Comparison of ENCODE assay signal across 15 cellular contexts in genomic region chr4:132114885-132115284, GRCh38.
A peak's percentile ranks its signal among the peaks of the same experiment; 100 is the strongest.
DNase-seq lines count a peak whose midpoint lies in the region; ATAC-seq and TF ChIP-seq lines count a peak whose summit lies in the region.
"Had no signal": no experiment of that assay in that cellular context is flagged by ENCODE, and none has a peak within 500 bp of the region (broad histone marks: within the 10 kb centered on the region; RNA-seq: fewer than 3 reads in every experiment).

No MANE protein-coding gene starts in this region.

- H3K4me3 Mint-ChIP-seq in CD8-positive, alpha-beta T cell: no peak overlapping the region
- H3K4me3 Mint-ChIP-seq: CD4-positive, CD25-positive, alpha-beta regulatory T cell had no signal

- H3K27me3 Mint-ChIP-seq in CD8-positive, alpha-beta T cell (ENCODE audit: low read depth): no peaks in the 10 kb centered on the region
- H3K27me3 Mint-ChIP-seq: CD4-positive, CD25-positive, alpha-beta regulatory T cell had no signal

- CTCF ChIA-PET in PC-3 (lab: Charles Lee): no interaction called here
- CTCF ChIA-PET in CD8-positive, alpha-beta T cell (lab: Charles Lee): no interaction called here

- H3K9me3 ChIP-seq in PC-3 (ENCODE audit: low read length): no peaks in the 10 kb centered on the region
- H3K9me3 ChIP-seq in CD8-positive, alpha-beta T cell (ENCODE audit: low read length): no peaks in the 10 kb centered on the region
- H3K9me3 ChIP-seq: BLaER1 treated with 17β-estradiol and CSF1 and Interleukin-3, amounts not matched to agents 10 nM and 100 nM had no signal

- ATAC-seq in PC-3 (peak; percentile 31), HG03378 (IDR thresholded peaks at IDR 0.05; ENCODE audit: unreplicated experiment) (no peak)
- ATAC-seq in CD8-positive, alpha-beta T cell: no peak
- ATAC-seq: GM12878 had no signal

- peak; percentile 25 for DNase-seq in ELR (ENCODE audit: low read depth)
- peak; percentile 8 for DNase-seq in PC-3
- DNase-seq in choroid plexus epithelial cell (ENCODE audit: low read depth): peak; percentile 6
- DNase-seq in fibroblast of pulmonary artery (ENCODE audit: low read depth): peak; percentile 4
- DNase-seq in CD8-positive, alpha-beta T cell: no peak
- no peak for DNase-seq in effector CD8-positive, alpha-beta T cell (lab: John Stamatoyannopoulos, UW)
- no peak for DNase-seq in foreskin melanocyte
- DNase-seq: 8988T; Calu3; CD4-positive, CD25-positive, alpha-beta regulatory T cell; DMS 273 treated with DMSO at 0.1 percent for 48 hours; GM23248 had no signal

- H3K4me1 ChIP-seq in PC-3 (ENCODE audit: insufficient read depth, low read length): no peaks in the 10 kb centered on the region
- no peaks in the 10 kb centered on the region for H3K4me1 ChIP-seq in CD8-positive, alpha-beta T cell (ENCODE audit: insufficient read depth, low read length)
- H3K4me1 ChIP-seq: BLaER1 treated with 17β-estradiol and CSF1 and Interleukin-3, amounts not matched to agents 10 nM and 100 nM had no signal

- H3K27ac Mint-ChIP-seq in CD8-positive, alpha-beta T cell: no peak overlapping the region
- H3K27ac Mint-ChIP-seq: CD4-positive, CD25-positive, alpha-beta regulatory T cell had no signal

- H3K4me3 ChIP-seq in PC-3 (ENCODE audit: low read length): no peak overlapping the region
- no peak overlapping the region for H3K4me3 ChIP-seq in choroid plexus epithelial cell (ENCODE audit: low read depth, low read length)
- no peak overlapping the region for H3K4me3 ChIP-seq in fibroblast of pulmonary artery (replicated peaks; ENCODE audit: low read depth, low read length)
- no peak overlapping the region for H3K4me3 ChIP-seq in CD8-positive, alpha-beta T cell (ENCODE audit: low read depth, low read length)
- H3K4me3 ChIP-seq: BLaER1 treated with 17β-estradiol and CSF1 and Interleukin-3, amounts not matched to agents 10 nM and 100 nM; GM12878; GM23248 had no signal

- H3K9me3 Mint-ChIP-seq in CD8-positive, alpha-beta T cell: peaks cover 2% of the 10 kb centered on the region

- no peaks in the 10 kb centered on the region for H3K9me2 ChIP-seq in PC-3 (replicated peaks; ENCODE audit: low read length)

- no peaks in the 10 kb centered on the region for H3F3A ChIP-seq in PC-3 (ENCODE audit: low read length, unreplicated experiment)

- H4K20me1 ChIP-seq in PC-3 (ENCODE audit: low read length): no peaks in the 10 kb centered on the region
- H4K20me1 ChIP-seq: BLaER1 treated with 17β-estradiol and CSF1 and Interleukin-3, amounts not matched to agents 10 nM and 100 nM had no signal

- H3K4me2 ChIP-seq in PC-3 (ENCODE audit: low read length): no peak overlapping the region
- H3K4me2 ChIP-seq: BLaER1 treated with 17β-estradiol and CSF1 and Interleukin-3, amounts not matched to agents 10 nM and 100 nM had no signal

- no peak for TF ChIP-seq CTCF in PC-3 (conservative IDR thresholded peaks at IDR 0.05; ENCODE audit: low read depth, low read length)
- TF ChIP-seq CTCF in choroid plexus epithelial cell (conservative IDR thresholded peaks at IDR 0.05; ENCODE audit: low read depth, low read length): no peak
- TF ChIP-seq CTCF in fibroblast of pulmonary artery (IDR thresholded peaks at IDR 0.05; ENCODE audit: low read length, missing control alignments): no peak
- TF ChIP-seq CTCF in CD8-positive, alpha-beta T cell (IDR thresholded peaks at IDR 0.05): no peak

- H3K79me2 ChIP-seq in PC-3 (ENCODE audit: low read length): no peaks in the 10 kb centered on the region

- no TSS peak for BruUV-seq in PC-3 (replicated peaks; lab: Mats Ljungman, UMichigan)

- no peaks in the 10 kb centered on the region for H3K4me1 Mint-ChIP-seq in CD8-positive, alpha-beta T cell (ENCODE audit: low read depth)
- H3K4me1 Mint-ChIP-seq: CD4-positive, CD25-positive, alpha-beta regulatory T cell had no signal

- POLR2A ChIA-PET in PC-3 (lab: Charles Lee; ENCODE audit: unreplicated experiment): no interaction called here
- POLR2A ChIA-PET in CD8-positive, alpha-beta T cell (lab: Charles Lee): no interaction called here

- no peaks in the 10 kb centered on the region for H3K36me3 ChIP-seq in PC-3 (ENCODE audit: low read depth, low read length)
- no peaks in the 10 kb centered on the region for H3K36me3 ChIP-seq in CD8-positive, alpha-beta T cell (ENCODE audit: insufficient read depth, low read length)
- H3K36me3 ChIP-seq: BLaER1 treated with 17β-estradiol and CSF1 and Interleukin-3, amounts not matched to agents 10 nM and 100 nM had no signal

- H3K36me3 Mint-ChIP-seq in CD8-positive, alpha-beta T cell: no peaks in the 10 kb centered on the region
- H3K36me3 Mint-ChIP-seq: CD4-positive, CD25-positive, alpha-beta regulatory T cell had no signal

- H3K9ac ChIP-seq in PC-3 (ENCODE audit: low read length): no peak overlapping the region
- H3K9ac ChIP-seq: BLaER1 treated with 17β-estradiol and CSF1 and Interleukin-3, amounts not matched to agents 10 nM and 100 nM; GM23248 had no signal

- H3K27me3 ChIP-seq in PC-3 (ENCODE audit: low read length): no peaks in the 10 kb centered on the region
- H3K27me3 ChIP-seq in CD8-positive, alpha-beta T cell (ENCODE audit: insufficient read depth, low read length): no peaks in the 10 kb centered on the region
- H3K27me3 ChIP-seq: BLaER1 treated with 17β-estradiol and CSF1 and Interleukin-3, amounts not matched to agents 10 nM and 100 nM had no signal

- H2AFZ ChIP-seq in PC-3 (ENCODE audit: low read length): no peak overlapping the region
- H2AFZ ChIP-seq: GM23248 had no signal

- H3K27ac ChIP-seq in PC-3 (ENCODE audit: low read length): no peak overlapping the region
- H3K27ac ChIP-seq in CD8-positive, alpha-beta T cell (ENCODE audit: low read depth, low read length): no peak overlapping the region
- H3K27ac ChIP-seq: BLaER1 treated with 17β-estradiol and CSF1 and Interleukin-3, amounts not matched to agents 10 nM and 100 nM; GM23248 had no signal

- intact Hi-C loops in PC-3 (cut with micrococcal nuclease): no loop called here
- intact Hi-C loops in CD8-positive, alpha-beta T cell (cut with DNase I, micrococcal nuclease): no loop called here

Comparison
In these comparisons a context has a peak if more than half of its experiments do, and no peak if none do; other contexts are left out.
1. DNase-seq: peak in ELR (single experiment), PC-3 (single experiment), choroid plexus epithelial cell (single experiment) and fibroblast of pulmonary artery (single experiment); none in CD8-positive, alpha-beta T cell (0 of 7), effector CD8-positive, alpha-beta T cell (single experiment) and foreskin melanocyte (single experiment).